Comparison of ENCODE assay signal across 5 cellular contexts in genomic region chr3:146702237-146702636, GRCh38.
"Had no signal": no experiment of that assay in that cellular context is flagged by ENCODE, and none has a peak within 500 bp of the region (broad histone marks: within the 10 kb centered on the region; RNA-seq: fewer than 3 reads in every experiment).

No MANE protein-coding gene starts in this region.

- H3K27ac ChIP-seq: HL-60 had no signal

- H3K36me3 Mint-ChIP-seq: IgD-negative memory B cell had no signal

- DNase-seq: IMR-90, KBM-7 had no signal

- H3K27me3 Mint-ChIP-seq: IgD-negative memory B cell had no signal

- H3K9me3 Mint-ChIP-seq: IgD-negative memory B cell had no signal

- H3K4me3 Mint-ChIP-seq: IgD-negative memory B cell had no signal

- H3K27ac Mint-ChIP-seq: IgD-negative memory B cell had no signal

- H3K4me1 Mint-ChIP-seq: IgD-negative memory B cell had no signal

- H3K4me3 ChIP-seq: K562 had no signal
